Comparison of ENCODE assay signal across 23 cellular contexts in genomic region chr4:182593413-182593812, GRCh38.
DNase-seq lines count a peak whose midpoint lies in the region; FAIRE-seq and TF ChIP-seq lines count a peak whose summit lies in the region.
"Had no signal": no experiment of that assay in that cellular context is flagged by ENCODE, and none has a peak within 500 bp of the region (broad histone marks: within the 10 kb centered on the region; RNA-seq: fewer than 3 reads in every experiment).

No MANE protein-coding gene starts in this region.

- no peak overlapping the region for H2BK5ac ChIP-seq in trophoblast cell (ENCODE audit: low read depth, low read length, poor library complexity)

- DNase-seq in NCI-H146 (lab: John Stamatoyannopoulos, UW): peak; percentile 23
- no peak for DNase-seq in NCI-H146 treated with DMSO at 0.1 percent for 48 hours (lab: John Stamatoyannopoulos, UW; ENCODE audit: unreplicated experiment)
- DNase-seq in NCI-H2171 (lab: John Stamatoyannopoulos, UW): peak; percentile 1
- no peak for DNase-seq in endothelial cell of umbilical vein (ENCODE audit: low read depth, low spot score)
- no peak for DNase-seq in trophoblast cell
- no peak for DNase-seq in UCSD-AML1 (lab: John Stamatoyannopoulos, UW; ENCODE audit: unreplicated experiment)
- no peak for DNase-seq in suprapubic skin (ENCODE audit: low spot score in 2 of 2)
- DNase-seq in NCI-H345 treated with DMSO at 0.1 percent for 48 hours (lab: John Stamatoyannopoulos, UW; ENCODE audit: unreplicated experiment): no peak
- DNase-seq: 8988T; activated CD4-positive, alpha-beta T cell treated with anti-CD3 and anti-CD28 coated beads for 48 hours; activated CD8-positive, alpha-beta memory T cell treated with anti-CD3 and anti-CD28 coated beads for 24 hours; amygdala; DND-41; islet precursor cell; left ventricle myocardium inferior; naive B cell; NCI-H1436 treated with DMSO at 0.1 percent for 48 hours; SIG-M5; stimulated activated CD4-positive, alpha-beta T cell treated with anti-CD3 and anti-CD28 coated beads, Interleukin-2, amount 100 ng/mL, for 48 hours; T-helper 9 cell; WERI-Rb-1 had no signal

- intact Hi-C loops in endothelial cell of umbilical vein (cut with micrococcal nuclease): loop anchor here (5.0 kb wide), 3 partner anchors 154 to 504 kb away; partner anchors contain the start of genes DCTD and WWC2

- no peaks in the 10 kb centered on the region for H3K27me3 ChIP-seq in endothelial cell of umbilical vein (ENCODE audit: control insufficient read depth in 2 of 2, insufficient read depth in 2 of 2, low read length in 2 of 2)
- H3K27me3 ChIP-seq in trophoblast cell (ENCODE audit: insufficient read depth, low read length): no peaks in the 10 kb centered on the region
- no peaks in the 10 kb centered on the region for H3K27me3 ChIP-seq in suprapubic skin
- H3K27me3 ChIP-seq: tibial nerve had no signal

- FAIRE-seq in endothelial cell of umbilical vein (lab: Jason Lieb, UNC): no peak

- dilution Hi-C loops in endothelial cell of umbilical vein (cut with MboI; ENCODE audit: extremely low pct_ligation_motif_present, low sequenced_read_pairs): no loop called here

- H3K14ac ChIP-seq in trophoblast cell (ENCODE audit: low read length): no peak overlapping the region

- no peak overlapping the region for H4K12ac ChIP-seq in trophoblast cell (ENCODE audit: low read depth, low read length)

- no peak overlapping the region for H3K4ac ChIP-seq in trophoblast cell (ENCODE audit: low read depth, low read length)

- no peaks in the 10 kb centered on the region for H3K36me3 ChIP-seq in endothelial cell of umbilical vein (ENCODE audit: control insufficient read depth in 2 of 2, extremely low read depth in 1 of 2, insufficient read depth in 2 of 2, low read length in 2 of 2)
- peaks cover 0 to 2% of the 10 kb centered on the region in 2 experiments for H3K36me3 ChIP-seq in trophoblast cell (ENCODE audit: control insufficient read depth in 1 of 2, insufficient read depth in 2 of 2, low read length in 2 of 2)
- no peaks in the 10 kb centered on the region for H3K36me3 ChIP-seq in suprapubic skin
- H3K36me3 ChIP-seq: left ventricle myocardium inferior, prostate gland, tibial nerve, WERI-Rb-1 had no signal

- H3K27ac ChIP-seq in endothelial cell of umbilical vein (ENCODE audit: insufficient read depth, low read depth, low read length) (peak overlapping the region; percentile 91), trophoblast cell (ENCODE audit: low read depth, low read length) (no peak overlapping the region), suprapubic skin (no peak overlapping the region)
- H3K27ac ChIP-seq: left ventricle myocardium inferior, prostate gland, tibial nerve, WERI-Rb-1 had no signal

- H3K18ac ChIP-seq in trophoblast cell (ENCODE audit: low read length): no peak overlapping the region

- H3K4me1 ChIP-seq in endothelial cell of umbilical vein (ENCODE audit: control insufficient read depth, extremely low read depth, insufficient read depth, low read length) (peaks cover 26% of the 10 kb centered on the region), trophoblast cell (ENCODE audit: control insufficient read depth in 1 of 2, insufficient read depth in 2 of 2, low read length in 2 of 2) (peaks cover 0 to 4% of the 10 kb centered on the region in 2 experiments), suprapubic skin (no peaks in the 10 kb centered on the region)
- H3K4me1 ChIP-seq: left ventricle myocardium inferior, prostate gland had no signal

- H3K4me2 ChIP-seq in endothelial cell of umbilical vein (ENCODE audit: insufficient read depth, low read length): peak overlapping the region; percentile 44
- H3K4me2 ChIP-seq in trophoblast cell (ENCODE audit: low read length): no peak overlapping the region

- TF ChIP-seq POLR2A in endothelial cell of umbilical vein (IDR thresholded peaks at IDR 0.05; ENCODE audit: low read depth, low read length) (no peak), suprapubic skin (IDR thresholded peaks at IDR 0.05) (no peak)

- WGBS in trophoblast cell (ENCODE audit: extremely low coverage, insufficient coverage, insufficient read length): 100% methylated on average over 1 of the region's 7 CpGs
- 74% methylated on average over 7 of the region's 7 CpGs for WGBS in suprapubic skin

- no peak overlapping the region for H4K8ac ChIP-seq in trophoblast cell (ENCODE audit: low read depth, low read length)

- H4K91ac ChIP-seq in trophoblast cell (ENCODE audit: low read depth, low read length): no peak overlapping the region

- TF ChIP-seq CTCF in endothelial cell of umbilical vein (IDR thresholded peaks at IDR 0.05; ENCODE audit: extremely low read depth in 1 of 2, insufficient read depth in 1 of 2, low read depth in 1 of 2, low read length in 2 of 2) (no peak), suprapubic skin (IDR thresholded peaks at IDR 0.05) (no peak)

- CTCF ChIA-PET in endothelial cell of umbilical vein (lab: Charles Lee): interaction anchor here (1.3 to 3.6 kb wide), 5 partner anchors 8 to 212 kb away, joined by 3 to 22 read pairs (median 9); no protein-coding TSS in a partner anchor

- TSS peak; percentile 70 for BruUV-seq in endothelial cell of umbilical vein (replicated peaks; lab: Mats Ljungman, UMichigan)

- H3K9ac ChIP-seq in endothelial cell of umbilical vein (replicated peaks; ENCODE audit: extremely low read depth, insufficient read depth, low read length) (peak overlapping the region; percentile 61), trophoblast cell (ENCODE audit: low read length) (no peak overlapping the region)

- no peaks in the 10 kb centered on the region for H3K9me3 ChIP-seq in endothelial cell of umbilical vein (replicated peaks; ENCODE audit: control insufficient read depth, insufficient read depth, low read length)
- no peaks in the 10 kb centered on the region for H3K9me3 ChIP-seq in trophoblast cell (ENCODE audit: insufficient read depth, low read depth, low read length)
- H3K9me3 ChIP-seq in suprapubic skin: no peaks in the 10 kb centered on the region
- H3K9me3 ChIP-seq: prostate gland had no signal

- H2AK5ac ChIP-seq in trophoblast cell (ENCODE audit: low read length): no peak overlapping the region

- peak overlapping the region; percentile 24 for H3K23ac ChIP-seq in trophoblast cell (ENCODE audit: low read length)

- TF ChIP-seq EP300 in suprapubic skin (IDR thresholded peaks at IDR 0.05): no peak

- H2BK12ac ChIP-seq in trophoblast cell (ENCODE audit: low read length): no peak overlapping the region

- H3K4me3 ChIP-seq in endothelial cell of umbilical vein (replicated peaks in 1 of 3; ENCODE audit: insufficient read depth in 1 of 3, low read depth in 1 of 3, low read length in 3 of 3) (peak overlapping the region in 2 of 3 experiments; percentile 7 to 44), trophoblast cell (ENCODE audit: low read depth, low read length) (no peak overlapping the region), suprapubic skin (no peak overlapping the region)
- H3K4me3 ChIP-seq: left ventricle myocardium inferior, prostate gland, tibial nerve had no signal

- POLR2A ChIA-PET in endothelial cell of umbilical vein (lab: Charles Lee): interaction anchor here (0.6 to 3.5 kb wide), 3 partner anchors 11 to 156 kb away, joined by 3 to 37 read pairs (median 4); no protein-coding TSS in a partner anchor

- H3K9me1 ChIP-seq in endothelial cell of umbilical vein (replicated peaks; ENCODE audit: control insufficient read depth, extremely low read depth, insufficient read depth, low read length): no peaks in the 10 kb centered on the region

- no peak overlapping the region for H2BK120ac ChIP-seq in trophoblast cell (ENCODE audit: insufficient read depth, low read length, poor library complexity)

- H4K20me1 ChIP-seq in endothelial cell of umbilical vein (replicated peaks; ENCODE audit: control insufficient read depth, extremely low read depth, insufficient read depth, low read length): no peaks in the 10 kb centered on the region

- H2AFZ ChIP-seq in endothelial cell of umbilical vein (ENCODE audit: low read depth, low read length) (peak overlapping the region; percentile 63), trophoblast cell (ENCODE audit: insufficient read depth, low read length, poor library complexity) (no peak overlapping the region)

- H3K79me2 ChIP-seq in endothelial cell of umbilical vein (ENCODE audit: control insufficient read depth, insufficient read depth, low read length): peaks cover 19% of the 10 kb centered on the region
- H3K79me2 ChIP-seq in trophoblast cell (ENCODE audit: control insufficient read depth, insufficient read depth, low read length, poor library complexity): no peaks in the 10 kb centered on the region

- no peaks in the 10 kb centered on the region for H3K79me1 ChIP-seq in trophoblast cell (ENCODE audit: low read length)

TF ChIP-seq in endothelial cell of umbilical vein, 7 proteins besides CTCF, POLR2A, EP300 and RAD21:
- no peak for TF ChIP-seq JUN (IDR thresholded peaks at IDR 0.05; ENCODE audit: borderline replicate concordance, insufficient read depth, insufficient read length, low read depth)
- TF ChIP-seq POLR2AphosphoS5 (IDR thresholded peaks at IDR 0.05; ENCODE audit: insufficient read depth, low read depth, low read length): no peak
- no peak for TF ChIP-seq EZH2 (IDR thresholded peaks at IDR 0.05; ENCODE audit: borderline replicate concordance, low read depth, low read length, severe bottlenecking)
- TF ChIP-seq MAX (IDR thresholded peaks at IDR 0.05; ENCODE audit: insufficient read depth, insufficient read length): no peak
- TF ChIP-seq FOS (IDR thresholded peaks at IDR 0.05; ENCODE audit: borderline replicate concordance, insufficient read depth, low read length): no peak

Comparison
In these comparisons a context has a peak if more than half of its experiments do, and no peak if none do; other contexts are left out.
1. DNase-seq: peak in NCI-H146 (single experiment) and NCI-H2171 (single experiment); none in NCI-H146 treated with DMSO at 0.1 percent for 48 hours (single experiment), endothelial cell of umbilical vein (single experiment), trophoblast cell (0 of 2), UCSD-AML1 (single experiment), suprapubic skin (0 of 2) and NCI-H345 treated with DMSO at 0.1 percent for 48 hours (single experiment).
2. H3K4me3 ChIP-seq: peak in endothelial cell of umbilical vein (2 of 3); none in trophoblast cell (single experiment) and suprapubic skin (single experiment).